Comparison of ENCODE assay signal across 1 cellular context in genomic region chr7:128862571-128863432, GRCh38.
A peak's percentile ranks its signal among the peaks of the same experiment; 100 is the strongest.
TF ChIP-seq lines count a peak whose summit lies in the region.

TSS of gene ATP6V1F (plus strand) at chr7:128862856. CDS start at chr7:128862905, 49 bp downstream.

TF ChIP-seq in K562, 482 proteins besides CTCF, POLR2A, EP300 and RAD21 (continued from another document and continues in another):
- TF ChIP-seq TOE1 (IDR thresholded peaks at IDR 0.05; ENCODE audit: borderline replicate concordance) (peak; percentile 84; the same call in 1 of the 2 replicates), TOE1 (CRISPR knock-in tag; IDR thresholded peaks at IDR 0.05; ENCODE audit: borderline replicate concordance, low read depth) (no peak), KAT7 (CRISPR knock-in tag; IDR thresholded peaks at IDR 0.05; ENCODE audit: borderline replicate concordance) (peak; percentile 84; the same call in 1 of the 2 replicates), TARDBP (IDR thresholded peaks at IDR 0.05) (peak; percentile 81; the same call in 1 of the 2 replicates), ZBTB49 (CRISPR knock-in tag; IDR thresholded peaks at IDR 0.05; ENCODE audit: borderline replicate concordance) (peak; percentile 83; the same call in 1 of the 2 replicates), ZBTB43 (CRISPR knock-in tag; IDR thresholded peaks at IDR 0.05) (no peak), PHF20 (IDR thresholded peaks at IDR 0.05; ENCODE audit: partially characterized antibody) (peak; percentile 74), ZNF3 (CRISPR knock-in tag; IDR thresholded peaks at IDR 0.05) (no peak), SMAD4 (CRISPR knock-in tag; conservative IDR thresholded peaks at IDR 0.05) (peak; percentile 24; the same call in 1 of the 2 replicates), NR2F6 (CRISPR knock-in tag; IDR thresholded peaks at IDR 0.05) (0 out of 2 replicates have a peak, but pooled peaks have one; percentile 15), ZNF740 (CRISPR knock-in tag; IDR thresholded peaks at IDR 0.05) (peak; percentile 98), ZNF740 (tag; IDR thresholded peaks at IDR 0.05) (peak in 1 of 2 experiments; percentile 86; a peak in 2 of 4 replicates), ZNF609 (CRISPR knock-in tag; IDR thresholded peaks at IDR 0.05; ENCODE audit: borderline replicate concordance) (peak; percentile 91), NCOA2 (IDR thresholded peaks at IDR 0.05; ENCODE audit: partially characterized antibody in 2 of 2) (no peak), MLLT1 (IDR thresholded peaks at IDR 0.05) (peak in 1 of 2 experiments; percentile 46; a peak in 1 of 4 replicates), PHB (CRISPR knock-in tag; IDR thresholded peaks at IDR 0.05) (no peak), ZNF354B (CRISPR knock-in tag; IDR thresholded peaks at IDR 0.05) (no peak), KDM5B (IDR thresholded peaks at IDR 0.05; ENCODE audit: insufficient replicate concordance, low read depth, low read length) (peak; percentile 78), CREB3 (tag; conservative IDR thresholded peaks at IDR 0.05; ENCODE audit: low read depth) (peak; percentile 8; the same call in 1 of the 2 replicates), ARNT (IDR thresholded peaks at IDR 0.05) (no peak), MCM3 (IDR thresholded peaks at IDR 0.05) (no peak), NR2C2 (CRISPR knock-in tag; IDR thresholded peaks at IDR 0.05) (peak; percentile 82; the same call in 1 of the 2 replicates), NR2C2 (tag; IDR thresholded peaks at IDR 0.05) (peak; percentile 63), ATF7 (IDR thresholded peaks at IDR 0.05) (peak; percentile 79), NFRKB (IDR thresholded peaks at IDR 0.05; ENCODE audit: low read depth) (peak; percentile 41; the same call in 1 of the 2 replicates), ZNF197 (CRISPR knock-in tag; IDR thresholded peaks at IDR 0.05; ENCODE audit: low read depth) (no peak; the same call in 1 of the 2 replicates), EGR1 (conservative IDR thresholded peaks at IDR 0.05) (0 out of 2 replicates have a peak, but pooled peaks have one; percentile 48), MEIS2 (IDR thresholded peaks at IDR 0.05; ENCODE audit: partially characterized antibody) (peak; percentile 95), E2F5 (CRISPR knock-in tag; IDR thresholded peaks at IDR 0.05) (peak; percentile 63; the same call in 1 of the 2 replicates), ZNF445 (CRISPR knock-in tag; IDR thresholded peaks at IDR 0.05; ENCODE audit: low read depth) (0 out of 2 replicates have a peak, but pooled peaks have one; percentile 30), UBTF (IDR thresholded peaks at IDR 0.05; ENCODE audit: borderline replicate concordance in 1 of 2, low read depth in 2 of 2, low read length in 2 of 2) (peak; percentile 22 to 41; a peak in 1 of 4 replicates), ETV5 (CRISPR knock-in tag; IDR thresholded peaks at IDR 0.05; ENCODE audit: low read depth) (no peak), ZSCAN29 (IDR thresholded peaks at IDR 0.05) (0 out of 2 replicates have a peak, but pooled peaks have one; percentile 53), GTF3C2 (IDR thresholded peaks at IDR 0.05; ENCODE audit: borderline replicate concordance, extremely low read depth, insufficient read length) (no peak), POLR2AphosphoS2 (IDR thresholded peaks at IDR 0.05; ENCODE audit: low read length) (peak; percentile 94), FOXM1 (IDR thresholded peaks at IDR 0.05; ENCODE audit: low read depth) (no peak), FOXM1 (CRISPR knock-in tag; IDR thresholded peaks at IDR 0.05; ENCODE audit: low read depth) (peak; percentile 97; the same call in 1 of the 2 replicates)
